Comparison of ENCODE assay signal across 26 cellular contexts in genomic region chr16:71666928-71667707, GRCh38. TPM values are rescaled to one million over a fixed set of nuclear protein-coding genes. Genes with fewer than 3 reads are reported as not detected.
A peak's percentile ranks its signal among the peaks of the same experiment; 100 is the strongest.
DNase-seq lines count a peak whose midpoint lies in the region; ATAC-seq and TF ChIP-seq lines count a peak whose summit lies in the region.
"Had no signal": no experiment of that assay in that cellular context is flagged by ENCODE, and none has a peak within 500 bp of the region (broad histone marks: within the 10 kb centered on the region; RNA-seq: fewer than 3 reads in every experiment).

No MANE protein-coding gene starts in this region.

- H3K4me1 ChIP-seq in mucosa of descending colon (ENCODE audit: low read depth), result peaks cover 19% of the 10 kb centered on the region
- H3K4me1 ChIP-seq: BLaER1 treated with 17β-estradiol and CSF1 and Interleukin-3, amounts not matched to agents 10 nM and 100 nM; tibial nerve had no signal

- H3K4me3 ChIP-seq in mucosa of descending colon, result no peak overlapping the region
- H3K4me3 ChIP-seq: BLaER1 treated with 17β-estradiol and CSF1 and Interleukin-3, amounts not matched to agents 10 nM and 100 nM; GM23248; tibial nerve had no signal

- H3K36me3 ChIP-seq in mucosa of descending colon (ENCODE audit: low read depth), result no peaks in the 10 kb centered on the region

- intact Hi-C loops in mucosa of descending colon (cut with DNase I, micrococcal nuclease), result no loop called here

- no peak for TF ChIP-seq CTCF in mucosa of descending colon (IDR thresholded peaks at IDR 0.05)

- ATAC-seq in mucosa of descending colon, result peak; percentile 84
- no peak for ATAC-seq in GM21381 (IDR thresholded peaks at IDR 0.05; ENCODE audit: unreplicated experiment)
- ATAC-seq in GM19023 (IDR thresholded peaks at IDR 0.05; ENCODE audit: unreplicated experiment), result no peak
- no peak for ATAC-seq in GM21526 (IDR thresholded peaks at IDR 0.05; ENCODE audit: low FRiP score, unreplicated experiment)
- ATAC-seq: activated CD8-positive, alpha-beta T cell treated with anti-CD3 and anti-CD28 coated beads for 36 hours; sciatic nerve had no signal

- DNase-seq in G401 (ENCODE audit: low spot score), result peak; percentile 19
- peak; percentile 22 for DNase-seq in NCI-H526 treated with DMSO at 0.1 percent for 48 hours (lab: John Stamatoyannopoulos, UW)
- peak; percentile 13 for DNase-seq in cerebellum (ENCODE audit: low spot score)
- DNase-seq in mucosa of descending colon, result no peak
- DNase-seq in NCI-H510A (lab: John Stamatoyannopoulos, UW), result no peak
- DNase-seq: activated CD8-positive, alpha-beta memory T cell treated with anti-CD3 and anti-CD28 coated beads, Interleukin-2, amount 50 U/mL, for 48 hours; activated CD8-positive, alpha-beta T cell treated with anti-CD3 and anti-CD28 coated beads for 36 hours; activated naive CD4-positive, alpha-beta T cell treated with anti-CD3 and anti-CD28 coated beads, Interleukin-2, amount 10 ng/mL, durations not matched to agents 7 days and 5 days; DMS79; effector CD8-positive, alpha-beta T cell; GF-D8; GM23248; immature natural killer cell; mesendoderm; NCI-H1092; NCI-H187; posterior cingulate gyrus; SHP77 treated with DMSO at 0.1 percent for 48 hours; stimulated activated CD4-positive, alpha-beta T cell treated with anti-CD3 and anti-CD28 coated beads, Interleukin-12 subunit alpha, Interleukin-12 subunit beta, amount 100 ng/mL, for 4 hours; stimulated activated CD4-positive, alpha-beta T cell treated with anti-CD3 and anti-CD28 coated beads, Interleukin-2, amount 100 ng/mL, for 48 hours had no signal

- in situ Hi-C loops in G401 (cut with HindIII; ENCODE audit: low sequenced_read_pairs), result no loop called here

- no peaks in the 10 kb centered on the region for H3K9me3 ChIP-seq in mucosa of descending colon
- H3K9me3 ChIP-seq: BLaER1 treated with 17β-estradiol and CSF1 and Interleukin-3, amounts not matched to agents 10 nM and 100 nM; tibial nerve had no signal

RNA-seq across cellular contexts. Expression of gene MARVELD3, which starts 41.1 kb away (rescaled TPM):
- 3.6 and 4.3 TPM in 2 replicates for total RNA-seq in G401 (2014; rRNA removed; shearing (Covaris generic))
- total RNA-seq in cerebellum, result 1.2 TPM
- total RNA-seq in mucosa of descending colon, result 100 to 1,000 TPM in 1 of 3 donors, 10 to 100 TPM in 2; 46.9 to 108 (median 85.8) TPM
- total RNA-seq: activated CD8-positive, alpha-beta T cell treated with anti-CD3 and anti-CD28 coated beads for 36 hours; GM23248 had no signal

RNA-seq across cellular contexts. Expression of gene PHLPP2, which starts 57.4 kb away (rescaled TPM):
- 5.7 and 9.0 TPM in 2 replicates for total RNA-seq in G401 (2014; rRNA removed; shearing (Covaris generic))
- total RNA-seq in cerebellum (23.2 TPM), mucosa of descending colon (10 to 100 TPM; 42.0 to 85.5 (median 54.7) TPM)

Comparison
In these comparisons a context has a peak if more than half of its experiments do, and no peak if none do; other contexts are left out.
1. DNase-seq: peak in G401 (single experiment), NCI-H526 treated with DMSO at 0.1 percent for 48 hours (single experiment) and cerebellum (single experiment); none in mucosa of descending colon (0 of 3) and NCI-H510A (single experiment).